Comparison of ENCODE assay signal across 12 cellular contexts in the genomic region with DNA sequence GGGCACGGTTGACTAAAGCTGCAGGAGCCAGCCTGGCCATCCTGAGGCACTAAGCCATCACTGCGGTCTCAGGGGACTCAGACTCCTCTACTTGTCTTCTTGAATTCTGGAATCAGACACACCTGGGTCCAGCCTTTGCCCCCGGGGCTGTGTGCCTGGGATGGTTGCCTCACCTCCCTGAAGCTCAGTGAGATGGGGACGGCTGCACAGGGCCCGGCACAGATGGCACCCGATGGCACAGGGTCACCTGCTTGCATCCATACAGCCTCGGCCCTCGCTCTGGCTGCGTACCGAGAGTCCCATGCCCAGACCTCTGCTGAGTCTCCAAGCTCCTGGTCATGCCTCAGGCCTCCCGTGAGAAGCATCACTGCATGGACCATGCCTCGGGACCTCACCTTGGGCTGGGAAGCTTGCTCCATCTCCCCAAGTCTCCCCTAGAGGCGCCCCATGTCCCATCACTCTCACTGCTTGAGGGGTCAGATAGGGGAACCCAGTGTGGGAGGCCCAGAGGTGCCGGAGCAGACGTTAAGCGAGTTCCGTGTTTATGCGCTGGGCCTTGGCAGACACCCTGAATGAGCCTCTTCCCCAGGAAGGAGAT.
DNase-seq lines count a peak whose midpoint lies in the region; ATAC-seq, FAIRE-seq and TF ChIP-seq lines count a peak whose summit lies in the region.
"Had no signal": no experiment of that assay in that cellular context is flagged by ENCODE, and none has a peak within 500 bp of the region (broad histone marks: within the 10 kb centered on the region; RNA-seq: fewer than 3 reads in every experiment).

No MANE protein-coding gene starts in this region.

- H3K36me3 ChIP-seq in BLaER1: peaks cover 41% of the 10 kb centered on the region
- H3K36me3 ChIP-seq: sigmoid colon had no signal

- peak; percentile 81 for FAIRE-seq in GM12892 (lab: Jason Lieb, UNC)
- FAIRE-seq: islet of Langerhans had no signal

- intact Hi-C loops in natural killer cell (cut with micrococcal nuclease): no loop called here

- H3K4me1 Mint-ChIP-seq in natural killer cell: peaks cover 90 to 100% of the 10 kb centered on the region in 2 donors

- H3K4me2 ChIP-seq in BLaER1: peak overlapping the region; percentile 99

- DNase-seq in GM12892 (ENCODE audit: insufficient read length) (no peak), natural killer cell (no peak), COLO668 (lab: John Stamatoyannopoulos, UW; ENCODE audit: unreplicated experiment) (no peak), NCI-H748 treated with DMSO at 0.1 percent for 48 hours (lab: John Stamatoyannopoulos, UW) (no peak), NCI-H146 treated with DMSO at 0.1 percent for 48 hours (lab: John Stamatoyannopoulos, UW; ENCODE audit: unreplicated experiment) (no peak)
- peak in 1 of 2 donors; percentile 56 for DNase-seq in activated naive CD4-positive, alpha-beta T cell treated with anti-CD3 and anti-CD28 coated beads, Interleukin-2, amount 50 U/mL, for 72 hours (ENCODE audit: low spot score in 2 of 2)
- DNase-seq: effector CD8-positive, alpha-beta T cell; NCI-H1417; sigmoid colon had no signal

- peaks cover 97% of the 10 kb centered on the region for H3K4me1 ChIP-seq in BLaER1

- peaks cover 59 to 69% of the 10 kb centered on the region in 2 donors for H3K36me3 Mint-ChIP-seq in activated naive CD4-positive, alpha-beta T cell treated with anti-CD3 and anti-CD28 coated beads, Interleukin-2, amount 50 U/mL, for 72 hours
- no peaks in the 10 kb centered on the region for H3K36me3 Mint-ChIP-seq in natural killer cell

- H3K9ac ChIP-seq in BLaER1: peak overlapping the region; percentile 88

- H4K20me1 ChIP-seq in BLaER1: peaks cover 53% of the 10 kb centered on the region

- H3K9me3 Mint-ChIP-seq in activated naive CD4-positive, alpha-beta T cell treated with anti-CD3 and anti-CD28 coated beads, Interleukin-2, amount 50 U/mL, for 72 hours: no peaks in the 10 kb centered on the region
- H3K9me3 Mint-ChIP-seq in natural killer cell: no peaks in the 10 kb centered on the region

- peak; percentile 3; the same call in 1 of the 2 replicates for TF ChIP-seq POLR2A in GM12892 (IDR thresholded peaks at IDR 0.05; ENCODE audit: low read depth, low read length)

- H3K9me3 ChIP-seq in BLaER1: no peaks in the 10 kb centered on the region
- H3K9me3 ChIP-seq: sigmoid colon had no signal

- peak overlapping the region; percentile 97 for H3K27ac ChIP-seq in BLaER1

- H3K27ac Mint-ChIP-seq in activated naive CD4-positive, alpha-beta T cell treated with anti-CD3 and anti-CD28 coated beads, Interleukin-2, amount 50 U/mL, for 72 hours: peak overlapping the region; percentile 96 to 98
- peak overlapping the region; percentile 94 for H3K27ac Mint-ChIP-seq in natural killer cell

- no peak for TF ChIP-seq CTCF in natural killer cell (IDR thresholded peaks at IDR 0.05)

- H3K27me3 ChIP-seq in BLaER1: no peaks in the 10 kb centered on the region
- H3K27me3 ChIP-seq: sigmoid colon had no signal

- peak overlapping the region; percentile 78 for H3K4me3 Mint-ChIP-seq in natural killer cell

- ATAC-seq in activated naive CD4-positive, alpha-beta T cell treated with anti-CD3 and anti-CD28 coated beads, Interleukin-2, amount 50 U/mL, for 72 hours: no peak
- no peak for ATAC-seq in natural killer cell
- no peak for ATAC-seq in GM19455 (IDR thresholded peaks at IDR 0.05; ENCODE audit: unreplicated experiment)

- peak overlapping the region; percentile 62 for H3K4me3 ChIP-seq in BLaER1
- H3K4me3 ChIP-seq: sigmoid colon had no signal

- H3K27me3 Mint-ChIP-seq in natural killer cell (ENCODE audit: low read depth in 2 of 2): no peaks in the 10 kb centered on the region
